ENCODE assay signal across 15 cellular contexts in the genomic region with DNA sequence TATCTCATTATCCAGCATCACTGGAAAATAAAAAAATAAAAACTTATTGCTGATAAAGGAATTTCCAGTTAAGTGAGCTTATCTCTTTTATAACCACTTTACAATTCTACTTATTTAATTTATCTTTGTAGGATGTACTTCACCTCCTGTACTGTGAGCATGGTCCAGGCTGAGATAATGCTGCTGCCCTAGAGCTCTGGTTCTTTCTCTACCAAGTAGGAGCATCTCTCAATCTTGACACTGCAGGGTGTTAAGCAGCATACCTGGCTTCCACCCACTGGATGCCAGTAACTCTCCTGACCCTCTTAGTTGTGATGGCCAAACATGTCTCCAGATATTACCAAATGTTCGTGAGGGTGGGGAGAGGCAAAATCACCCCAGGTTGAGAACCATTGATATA.
DNase-seq lines count a peak whose midpoint lies in the region; ATAC-seq, FAIRE-seq and TF ChIP-seq lines count a peak whose summit lies in the region.
"Had no signal": no experiment of that assay in that cellular context is flagged by ENCODE, and none has a peak within 500 bp of the region (broad histone marks: within the 10 kb centered on the region; RNA-seq: fewer than 3 reads in every experiment).

No MANE protein-coding gene starts in this region.

- H2BK15ac ChIP-seq in mesenchymal stem cell (ENCODE audit: low read depth, poor library complexity, severe bottlenecking) = no peak overlapping the region

- TF ChIP-seq CTCF in right atrium auricular region (IDR thresholded peaks at IDR 0.05) (no peak), glutamatergic neuron (IDR thresholded peaks at IDR 0.05; ENCODE audit: partially characterized antibody, unreplicated experiment) (no peak)

- H3K36me3 ChIP-seq in right atrium auricular region (no peaks in the 10 kb centered on the region), SJCRH30 (peaks cover 5% of the 10 kb centered on the region; the same call in 1 of the 2 replicates), mesenchymal stem cell (ENCODE audit: control insufficient read depth in 1 of 2, insufficient read depth in 2 of 2, low read depth in 1 of 2, low read length in 2 of 2) (no peaks in the 10 kb centered on the region)
- H3K36me3 ChIP-seq: BLaER1 had no signal

- H3K4ac ChIP-seq in mesenchymal stem cell (ENCODE audit: low read depth in 1 of 2, low read length in 2 of 2) = no peak overlapping the region

- no peaks in the 10 kb centered on the region for H3K9me3 Mint-ChIP-seq in glutamatergic neuron (ENCODE audit: unreplicated experiment)
- H3K9me3 Mint-ChIP-seq: H9 had no signal

- H3K4me3 Mint-ChIP-seq in glutamatergic neuron (ENCODE audit: unreplicated experiment) = no peak overlapping the region
- H3K4me3 Mint-ChIP-seq: CD14-positive monocyte; CD4-positive, alpha-beta memory T cell; H9 had no signal

- ATAC-seq in left ventricle myocardium superior = peak; percentile 51

- no peaks in the 10 kb centered on the region for H3K4me1 Mint-ChIP-seq in glutamatergic neuron (ENCODE audit: low read depth, unreplicated experiment)
- H3K4me1 Mint-ChIP-seq: CD14-positive monocyte; CD4-positive, alpha-beta memory T cell; H9 had no signal

- H3K27ac Mint-ChIP-seq in glutamatergic neuron (ENCODE audit: unreplicated experiment) = no peak overlapping the region
- H3K27ac Mint-ChIP-seq: CD14-positive monocyte; CD4-positive, alpha-beta memory T cell; H9 had no signal

- WGBS in mesenchymal stem cell = 100% methylated on average over 1 of the region's 1 CpG

- intact Hi-C loops in left ventricle myocardium superior (cut with micrococcal nuclease) = no loop called here

- H2BK120ac ChIP-seq in mesenchymal stem cell (ENCODE audit: low read depth, low read length) = no peak overlapping the region

- H3K27me3 ChIP-seq in right atrium auricular region = no peaks in the 10 kb centered on the region
- no peaks in the 10 kb centered on the region for H3K27me3 ChIP-seq in SJCRH30
- no peaks in the 10 kb centered on the region for H3K27me3 ChIP-seq in mesenchymal stem cell (ENCODE audit: control insufficient read depth in 1 of 2, insufficient read depth in 1 of 2, low read length in 2 of 2)
- H3K27me3 ChIP-seq: BLaER1 had no signal

- H3K9me3 ChIP-seq in right atrium auricular region (no peaks in the 10 kb centered on the region), SJCRH30 (replicated peaks) (no peaks in the 10 kb centered on the region; the same call in 1 of the 2 replicates), mesenchymal stem cell (ENCODE audit: control insufficient read depth, low read length) (no peaks in the 10 kb centered on the region)
- H3K9me3 ChIP-seq: BLaER1 had no signal

- H3K27me3 Mint-ChIP-seq in glutamatergic neuron (ENCODE audit: unreplicated experiment) = no peaks in the 10 kb centered on the region
- H3K27me3 Mint-ChIP-seq: CD4-positive, alpha-beta memory T cell had no signal

- no peak overlapping the region for H3K4me3 ChIP-seq in right atrium auricular region
- H3K4me3 ChIP-seq in SJCRH30 = no peak overlapping the region
- H3K4me3 ChIP-seq in mesenchymal stem cell (ENCODE audit: insufficient read depth in 1 of 2, low read depth in 1 of 2, low read length in 2 of 2) = no peak overlapping the region
- H3K4me3 ChIP-seq: BLaER1 had no signal

- H3K9ac ChIP-seq in mesenchymal stem cell (ENCODE audit: low read length) = no peak overlapping the region
- H3K9ac ChIP-seq: BLaER1 had no signal

- no peak for DNase-seq in left ventricle myocardium superior
- DNase-seq in right atrium auricular region (ENCODE audit: low spot score) = no peak
- DNase-seq in SJCRH30 = no peak
- DNase-seq in mesenchymal stem cell = no peak
- no peak for DNase-seq in glutamatergic neuron
- DNase-seq in urothelium cell line (ENCODE audit: low spot score) = no peak
- DNase-seq in stimulated activated CD4-positive, alpha-beta T cell treated with anti-CD3 and anti-CD28 coated beads, Interleukin-2, amount 100 ng/mL, for 24 hours = no peak
- DNase-seq: CD4-positive, alpha-beta memory T cell; DMS79 treated with DMSO at 0.1 percent for 48 hours; GF-D8; H9 had no signal

- peak overlapping the region; percentile 92 for H2BK5ac ChIP-seq in mesenchymal stem cell (ENCODE audit: low read depth, low read length, poor library complexity, severe bottlenecking)

- no peak overlapping the region for H2AFZ ChIP-seq in mesenchymal stem cell (ENCODE audit: low read depth, low read length)

- no peak overlapping the region for H3K4me2 ChIP-seq in mesenchymal stem cell (ENCODE audit: low read length, poor library complexity, severe bottlenecking)
- H3K4me2 ChIP-seq: BLaER1 had no signal

- no peak overlapping the region for H3K14ac ChIP-seq in mesenchymal stem cell (ENCODE audit: low read length in 2 of 2)

- H3K4me1 ChIP-seq in right atrium auricular region (no peaks in the 10 kb centered on the region), SJCRH30 (peaks cover 12% of the 10 kb centered on the region), mesenchymal stem cell (ENCODE audit: control insufficient read depth, insufficient read depth, low read depth, low read length) (peaks cover 2% of the 10 kb centered on the region)
- H3K4me1 ChIP-seq: BLaER1 had no signal

- no peak overlapping the region for H2BK12ac ChIP-seq in mesenchymal stem cell (ENCODE audit: low read length in 2 of 2)

- H4K91ac ChIP-seq in mesenchymal stem cell (ENCODE audit: low read length) = no peak overlapping the region

- H2AK5ac ChIP-seq in mesenchymal stem cell (ENCODE audit: low read length, severe bottlenecking) = peak overlapping the region; percentile 69

- no peaks in the 10 kb centered on the region for H3K79me1 ChIP-seq in mesenchymal stem cell (replicated peaks; ENCODE audit: low read length, poor library complexity, severe bottlenecking)

- no peak overlapping the region for H3K23ac ChIP-seq in mesenchymal stem cell (ENCODE audit: low read length in 2 of 2)

- no peaks in the 10 kb centered on the region for H3K36me3 Mint-ChIP-seq in glutamatergic neuron (ENCODE audit: unreplicated experiment)
- H3K36me3 Mint-ChIP-seq: CD14-positive monocyte; CD4-positive, alpha-beta memory T cell had no signal

- H4K8ac ChIP-seq in mesenchymal stem cell (ENCODE audit: low read length) = no peak overlapping the region

- H3K27ac ChIP-seq in right atrium auricular region (peak overlapping the region in 1 of 2 donors; percentile 44), SJCRH30 (peak overlapping the region; percentile 10; the same call in 1 of the 2 replicates), mesenchymal stem cell (ENCODE audit: low read length, poor library complexity, severe bottlenecking) (peak overlapping the region; percentile 90)
- H3K27ac ChIP-seq: BLaER1, HL-60 had no signal

- no peak overlapping the region for H3K18ac ChIP-seq in mesenchymal stem cell (ENCODE audit: low read depth in 1 of 2, low read length in 2 of 2)

- no peak for FAIRE-seq in urothelium cell line (lab: Jason Lieb, UNC)
- FAIRE-seq: H1 had no signal
